2 cellular contexts compared by ENCODE assay signal in the genomic region with DNA sequence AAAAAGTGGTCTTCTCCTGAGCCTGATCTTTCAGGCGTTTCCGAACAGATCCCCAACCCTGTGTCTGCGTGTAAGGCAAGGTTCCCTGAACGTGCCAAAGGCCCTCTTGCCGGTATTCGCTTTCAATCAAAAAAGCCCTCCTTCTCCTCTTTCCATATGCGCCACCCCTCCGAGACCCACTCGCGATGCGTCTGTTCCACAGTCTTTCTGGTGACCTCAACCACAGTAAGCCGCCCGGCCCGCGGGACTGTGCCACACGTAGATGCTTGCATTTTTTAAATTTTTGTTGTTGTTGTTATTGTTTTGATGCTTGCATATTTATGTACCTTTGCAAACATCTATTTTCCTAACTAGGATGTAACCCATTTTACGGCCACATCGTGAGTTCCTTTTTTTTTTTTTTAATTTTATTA.
TF ChIP-seq lines count a peak whose summit lies in the region.

No MANE protein-coding gene starts in this region.

TF ChIP-seq in SK-N-SH, 30 proteins besides CTCF, POLR2A, EP300 and RAD21 (continued from another document):
- no peak for TF ChIP-seq REST (IDR thresholded peaks at IDR 0.05; ENCODE audit: low read depth, low read length)
- TF ChIP-seq, protein P1, sequence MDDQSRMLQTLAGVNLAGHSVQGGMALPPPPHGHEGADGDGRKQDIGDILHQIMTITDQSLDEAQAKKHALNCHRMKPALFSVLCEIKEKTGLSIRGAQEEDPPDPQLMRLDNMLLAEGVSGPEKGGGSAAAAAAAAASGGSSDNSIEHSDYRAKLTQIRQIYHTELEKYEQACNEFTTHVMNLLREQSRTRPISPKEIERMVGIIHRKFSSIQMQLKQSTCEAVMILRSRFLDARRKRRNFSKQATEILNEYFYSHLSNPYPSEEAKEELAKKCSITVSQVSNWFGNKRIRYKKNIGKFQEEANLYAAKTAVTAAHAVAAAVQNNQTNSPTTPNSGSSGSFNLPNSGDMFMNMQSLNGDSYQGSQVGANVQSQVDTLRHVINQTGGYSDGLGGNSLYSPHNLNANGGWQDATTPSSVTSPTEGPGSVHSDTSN (IDR thresholded peaks at IDR 0.05): no peak
- TF ChIP-seq GATA2 (CRISPR knock-in tag; IDR thresholded peaks at IDR 0.05): no peak
- TF ChIP-seq GABPA (IDR thresholded peaks at IDR 0.05; ENCODE audit: low read depth): no peak
- no peak for TF ChIP-seq JUND (IDR thresholded peaks at IDR 0.05)
- TF ChIP-seq IRF3 (IDR thresholded peaks at IDR 0.05; ENCODE audit: low read depth, low read length): no peak
- TF ChIP-seq USF1 (IDR thresholded peaks at IDR 0.05; ENCODE audit: borderline replicate concordance, low read depth): no peak
- no peak for TF ChIP-seq EZH2phosphoT487 (IDR thresholded peaks at IDR 0.05; ENCODE audit: borderline replicate concordance, low read depth)

TF ChIP-seq in SK-N-SH treated with all-trans-retinoic acid at 6 μM for 48 hours, 23 proteins besides CTCF, POLR2A, EP300 and RAD21 (continued from another document):
- TF ChIP-seq PATZ1 (CRISPR knock-in tag; IDR thresholded peaks at IDR 0.05; ENCODE audit: borderline replicate concordance) (no peak), OSR1 (CRISPR knock-in tag; IDR thresholded peaks at IDR 0.05) (no peak), TOX (CRISPR knock-in tag; IDR thresholded peaks at IDR 0.05; ENCODE audit: borderline replicate concordance) (no peak), ARNTL (CRISPR knock-in tag; IDR thresholded peaks at IDR 0.05; ENCODE audit: borderline replicate concordance, low read depth) (no peak), CSRNP3 (CRISPR knock-in tag; IDR thresholded peaks at IDR 0.05) (no peak), TCF4 (CRISPR knock-in tag; IDR thresholded peaks at IDR 0.05; ENCODE audit: borderline replicate concordance) (no peak)
- TF ChIP-seq, protein P2, sequence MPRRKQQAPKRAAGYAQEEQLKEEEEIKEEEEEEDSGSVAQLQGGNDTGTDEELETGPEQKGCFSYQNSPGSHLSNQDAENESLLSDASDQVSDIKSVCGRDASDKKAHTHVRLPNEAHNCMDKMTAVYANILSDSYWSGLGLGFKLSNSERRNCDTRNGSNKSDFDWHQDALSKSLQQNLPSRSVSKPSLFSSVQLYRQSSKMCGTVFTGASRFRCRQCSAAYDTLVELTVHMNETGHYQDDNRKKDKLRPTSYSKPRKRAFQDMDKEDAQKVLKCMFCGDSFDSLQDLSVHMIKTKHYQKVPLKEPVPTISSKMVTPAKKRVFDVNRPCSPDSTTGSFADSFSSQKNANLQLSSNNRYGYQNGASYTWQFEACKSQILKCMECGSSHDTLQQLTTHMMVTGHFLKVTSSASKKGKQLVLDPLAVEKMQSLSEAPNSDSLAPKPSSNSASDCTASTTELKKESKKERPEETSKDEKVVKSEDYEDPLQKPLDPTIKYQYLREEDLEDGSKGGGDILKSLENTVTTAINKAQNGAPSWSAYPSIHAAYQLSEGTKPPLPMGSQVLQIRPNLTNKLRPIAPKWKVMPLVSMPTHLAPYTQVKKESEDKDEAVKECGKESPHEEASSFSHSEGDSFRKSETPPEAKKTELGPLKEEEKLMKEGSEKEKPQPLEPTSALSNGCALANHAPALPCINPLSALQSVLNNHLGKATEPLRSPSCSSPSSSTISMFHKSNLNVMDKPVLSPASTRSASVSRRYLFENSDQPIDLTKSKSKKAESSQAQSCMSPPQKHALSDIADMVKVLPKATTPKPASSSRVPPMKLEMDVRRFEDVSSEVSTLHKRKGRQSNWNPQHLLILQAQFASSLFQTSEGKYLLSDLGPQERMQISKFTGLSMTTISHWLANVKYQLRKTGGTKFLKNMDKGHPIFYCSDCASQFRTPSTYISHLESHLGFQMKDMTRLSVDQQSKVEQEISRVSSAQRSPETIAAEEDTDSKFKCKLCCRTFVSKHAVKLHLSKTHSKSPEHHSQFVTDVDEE (CRISPR knock-in tag; IDR thresholded peaks at IDR 0.05): no peak
